21 cellular contexts compared by ENCODE assay signal in the genomic region with DNA sequence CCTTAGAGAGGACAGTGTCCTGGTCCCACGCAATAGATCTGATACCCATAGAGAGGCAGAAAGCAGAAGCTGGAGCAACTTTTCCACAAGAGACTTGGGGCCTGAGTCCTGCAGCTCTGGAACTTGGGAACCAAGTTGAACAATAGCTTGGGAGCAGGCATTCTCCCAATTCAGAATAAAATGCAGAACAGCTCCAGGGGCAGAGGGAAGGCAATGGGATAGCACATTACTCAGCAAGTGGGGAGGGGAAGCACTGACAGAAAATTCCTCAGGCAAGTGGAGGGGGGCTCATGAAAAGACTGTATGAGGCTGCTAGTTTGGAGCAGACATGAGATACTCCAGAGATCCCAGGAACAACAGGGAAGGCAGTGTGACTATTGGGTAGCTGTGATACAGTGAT.
A peak's percentile ranks its signal among the peaks of the same experiment; 100 is the strongest.
DNase-seq lines count a peak whose midpoint lies in the region; FAIRE-seq and TF ChIP-seq lines count a peak whose summit lies in the region.
"Had no signal": no experiment of that assay in that cellular context is flagged by ENCODE, and none has a peak within 500 bp of the region (broad histone marks: within the 10 kb centered on the region; RNA-seq: fewer than 3 reads in every experiment).

No MANE protein-coding gene starts in this region.

- no peak overlapping the region for H3K9ac ChIP-seq in astrocyte (ENCODE audit: low read length)
- no peak overlapping the region for H3K9ac ChIP-seq in neural progenitor cell

- peak overlapping the region; percentile 27 for H3K27ac ChIP-seq in astrocyte (ENCODE audit: low read depth, low read length)
- H3K27ac ChIP-seq in neural progenitor cell: no peak overlapping the region
- H3K27ac ChIP-seq in substantia nigra (ENCODE audit: low read depth, low read length, poor library complexity, severe bottlenecking): no peak overlapping the region
- H3K27ac ChIP-seq: C4-2B had no signal

- H4K20me1 ChIP-seq in astrocyte (ENCODE audit: insufficient read depth, low read length) (no peaks in the 10 kb centered on the region), neural progenitor cell (ENCODE audit: low read depth) (no peaks in the 10 kb centered on the region)

- H2AFZ ChIP-seq in astrocyte (ENCODE audit: low read depth, low read length) (no peak overlapping the region), neural progenitor cell (replicated peaks) (peak overlapping the region; percentile 36)

- no peaks in the 10 kb centered on the region for H3K36me3 ChIP-seq in H7 (replicated peaks; ENCODE audit: control insufficient read depth, insufficient read depth, low read length)
- H3K36me3 ChIP-seq in astrocyte (ENCODE audit: insufficient read depth, low read length): no peaks in the 10 kb centered on the region
- H3K36me3 ChIP-seq in neural progenitor cell: no peaks in the 10 kb centered on the region

- H3K27me3 Mint-ChIP-seq in astrocyte (ENCODE audit: low read depth, unreplicated experiment): no peaks in the 10 kb centered on the region
- no peaks in the 10 kb centered on the region for H3K27me3 Mint-ChIP-seq in neural progenitor cell (ENCODE audit: insufficient read depth, low read depth)

- H3K9me3 Mint-ChIP-seq in astrocyte (ENCODE audit: unreplicated experiment) (peaks cover 3% of the 10 kb centered on the region), neural progenitor cell (no peaks in the 10 kb centered on the region)
- H3K9me3 Mint-ChIP-seq: CD8-positive, alpha-beta memory T cell had no signal

- peaks cover 13% of the 10 kb centered on the region for H3K4me1 Mint-ChIP-seq in astrocyte (ENCODE audit: low read depth, unreplicated experiment)
- no peaks in the 10 kb centered on the region for H3K4me1 Mint-ChIP-seq in neural progenitor cell
- H3K4me1 Mint-ChIP-seq: CD8-positive, alpha-beta memory T cell had no signal

- no peaks in the 10 kb centered on the region for H3K79me2 ChIP-seq in astrocyte (ENCODE audit: insufficient read depth, low read length)
- H3K79me2 ChIP-seq in neural progenitor cell (ENCODE audit: low read depth): no peaks in the 10 kb centered on the region

- H3F3A ChIP-seq in neural progenitor cell (ENCODE audit: low read depth): no peaks in the 10 kb centered on the region

- H3K27ac Mint-ChIP-seq in astrocyte (ENCODE audit: unreplicated experiment) (peak overlapping the region; percentile 78), neural progenitor cell (no peak overlapping the region)
- H3K27ac Mint-ChIP-seq: CD8-positive, alpha-beta memory T cell; HFFc6 had no signal

- H3K4me3 Mint-ChIP-seq in astrocyte (ENCODE audit: unreplicated experiment): no peak overlapping the region
- H3K4me3 Mint-ChIP-seq in neural progenitor cell: no peak overlapping the region
- H3K4me3 Mint-ChIP-seq: CD8-positive, alpha-beta memory T cell; HFFc6 had no signal

- H3K4me3 ChIP-seq in H7 (ENCODE audit: insufficient read depth, low read depth, low read length): no peak overlapping the region
- no peak overlapping the region for H3K4me3 ChIP-seq in astrocyte (ENCODE audit: insufficient read depth, low read depth, low read length)
- no peak overlapping the region for H3K4me3 ChIP-seq in neural progenitor cell
- H3K4me3 ChIP-seq: K562 had no signal

- DNase-seq in H7 (peak; percentile 8), astrocyte (ENCODE audit: low read depth) (no peak), iPS DF 19.7 (ENCODE audit: low read depth, low spot score) (peak; percentile 7), neural progenitor cell (ENCODE audit: low spot score) (peak; percentile 5), GM19238 (ENCODE audit: insufficient read length, low spot score) (no peak), NCI-H2196 treated with DMSO at 0.1 percent for 48 hours (lab: John Stamatoyannopoulos, UW; ENCODE audit: unreplicated experiment) (no peak), substantia nigra (lab: John Stamatoyannopoulos, UW) (no peak)
- DNase-seq: CD8-positive, alpha-beta memory T cell; GF-D8; HFFc6; NCI-H1092; NCI-H1436 treated with DMSO at 0.1 percent for 48 hours; NCI-H2029; NCI-H345; NCI-H526; Right ventricle myocardium superior had no signal

- H3K36me3 Mint-ChIP-seq in astrocyte (ENCODE audit: low read depth, unreplicated experiment): no peaks in the 10 kb centered on the region
- H3K36me3 Mint-ChIP-seq in neural progenitor cell: no peaks in the 10 kb centered on the region

- H3K4me1 ChIP-seq in astrocyte (ENCODE audit: insufficient read depth, low read length) (peaks cover 5% of the 10 kb centered on the region), neural progenitor cell (peaks cover under 1% of the 10 kb centered on the region)

- no peak for TF ChIP-seq CTCF in astrocyte (IDR thresholded peaks at IDR 0.05; ENCODE audit: insufficient read depth, low read depth, low read length)
- no peak for TF ChIP-seq CTCF in neural progenitor cell (IDR thresholded peaks at IDR 0.05)

- H3K9me3 ChIP-seq in astrocyte (ENCODE audit: insufficient read depth, low read depth, low read length) (no peaks in the 10 kb centered on the region), neural progenitor cell (ENCODE audit: low read depth) (no peaks in the 10 kb centered on the region)

- H3K4me2 ChIP-seq in astrocyte (ENCODE audit: low read length): no peak overlapping the region
- no peak overlapping the region for H3K4me2 ChIP-seq in neural progenitor cell

- no peak for FAIRE-seq in astrocyte (lab: Jason Lieb, UNC)
- FAIRE-seq: A204.1, GM19239, HepG2, K562 had no signal

- H3K27me3 ChIP-seq in H7 (ENCODE audit: control insufficient read depth, insufficient read depth, low read length): no peaks in the 10 kb centered on the region
- H3K27me3 ChIP-seq in astrocyte (ENCODE audit: insufficient read depth, low read length): no peaks in the 10 kb centered on the region
- no peaks in the 10 kb centered on the region for H3K27me3 ChIP-seq in neural progenitor cell

Comparison
In these comparisons a context has a peak if more than half of its experiments do, and no peak if none do; other contexts are left out.
1. DNase-seq: peak in H7 (single experiment), iPS DF 19.7 (single experiment) and neural progenitor cell (single experiment); none in astrocyte (single experiment), GM19238 (single experiment), NCI-H2196 treated with DMSO at 0.1 percent for 48 hours (single experiment) and substantia nigra (0 of 49).